Comparison of ENCODE assay signal across 9 cellular contexts in genomic region chr1:31617218-31617916, GRCh38. TPM values are rescaled to one million over a fixed set of nuclear protein-coding genes. Genes with fewer than 3 reads are reported as not detected.
DNase-seq lines count a peak whose midpoint lies in the region; ATAC-seq and TF ChIP-seq lines count a peak whose summit lies in the region.
"Had no signal": no experiment of that assay in that cellular context is flagged by ENCODE, and none has a peak within 500 bp of the region (broad histone marks: within the 10 kb centered on the region; RNA-seq: fewer than 3 reads in every experiment).

HCRTR1 (plus strand) TSS chr1:31617689; CDS start chr1:31619193, 1,504 bp downstream.

- no peak for TF ChIP-seq POLR2A in prostate gland (IDR thresholded peaks at IDR 0.05)

- H3K4me1 Mint-ChIP-seq in glutamatergic neuron (ENCODE audit: low read depth, unreplicated experiment) = no peaks in the 10 kb centered on the region

- no peaks in the 10 kb centered on the region for H3K36me3 ChIP-seq in DOHH2 (ENCODE audit: control insufficient read depth, low read length)
- H3K36me3 ChIP-seq in SU-DHL-6 (ENCODE audit: low read length) = no peaks in the 10 kb centered on the region
- no peaks in the 10 kb centered on the region for H3K36me3 ChIP-seq in prostate gland

- H3F3A ChIP-seq in DOHH2 (ENCODE audit: control insufficient read depth, insufficient read depth) (no peaks in the 10 kb centered on the region), SU-DHL-6 (ENCODE audit: insufficient read depth) (no peaks in the 10 kb centered on the region)

- H3K27me3 ChIP-seq in DOHH2 (ENCODE audit: control insufficient read depth, low read length) (peaks cover 21% of the 10 kb centered on the region), SU-DHL-6 (ENCODE audit: low read length) (no peaks in the 10 kb centered on the region), prostate gland (replicated peaks; ENCODE audit: insufficient read depth) (peaks cover 4% of the 10 kb centered on the region)

- H3K9ac ChIP-seq in SU-DHL-6 (ENCODE audit: low read length) = no peak within 1 kb of the TSS

- peaks cover 9% of the 10 kb centered on the region for H3K27me3 Mint-ChIP-seq in glutamatergic neuron (ENCODE audit: unreplicated experiment)

- H3K27ac Mint-ChIP-seq in glutamatergic neuron (ENCODE audit: unreplicated experiment) = no peak within 1 kb of the TSS

- H3K4me1 ChIP-seq in DOHH2 (ENCODE audit: control insufficient read depth, low read length) (peaks cover 9% of the 10 kb centered on the region), prostate gland (replicated peaks) (no peaks in the 10 kb centered on the region)

- no peak for TF ChIP-seq CTCF in DOHH2 (IDR thresholded peaks at IDR 0.05; ENCODE audit: low read depth, low read length, poor library complexity, severe bottlenecking)
- no peak for TF ChIP-seq CTCF in SU-DHL-6 (IDR thresholded peaks at IDR 0.05; ENCODE audit: insufficient read depth, low read length, poor library complexity, severe bottlenecking)
- no peak for TF ChIP-seq CTCF in glutamatergic neuron (IDR thresholded peaks at IDR 0.05; ENCODE audit: partially characterized antibody, unreplicated experiment)
- no peak for TF ChIP-seq CTCF in prostate gland (IDR thresholded peaks at IDR 0.05)

- H3K27ac ChIP-seq in DOHH2 (ENCODE audit: low read depth, low read length) (no peak within 1 kb of the TSS), SU-DHL-6 (ENCODE audit: low read depth, low read length) (no peak within 1 kb of the TSS), prostate gland (no peak within 1 kb of the TSS)

- WGBS in prostate gland = 9% methylated on average over 33 of the region's 48 CpGs

- peak within 1 kb of the TSS; percentile 90 for H3K4me3 Mint-ChIP-seq in glutamatergic neuron (ENCODE audit: unreplicated experiment)

- H3K79me2 ChIP-seq in DOHH2 (ENCODE audit: control insufficient read depth, low read length) (no peaks in the 10 kb centered on the region), SU-DHL-6 (ENCODE audit: insufficient read depth, low read length) (no peaks in the 10 kb centered on the region)

- H3K9me2 ChIP-seq in DOHH2 (replicated peaks; ENCODE audit: control insufficient read depth, low read length) (no peaks in the 10 kb centered on the region), SU-DHL-6 (replicated peaks; ENCODE audit: insufficient read depth, low read length) (no peaks in the 10 kb centered on the region)

- peaks cover 3% of the 10 kb centered on the region for H3K36me3 Mint-ChIP-seq in glutamatergic neuron (ENCODE audit: unreplicated experiment)

- H4K20me1 ChIP-seq in DOHH2 (ENCODE audit: control insufficient read depth, insufficient read depth, low read depth, low read length) (no peaks in the 10 kb centered on the region), SU-DHL-6 (ENCODE audit: low read depth, low read length) (no peaks in the 10 kb centered on the region)

- no peaks in the 10 kb centered on the region for H3K9me3 Mint-ChIP-seq in glutamatergic neuron (ENCODE audit: unreplicated experiment)

- no peak within 1 kb of the TSS for H2AFZ ChIP-seq in SU-DHL-6 (ENCODE audit: low read depth, low read length, severe bottlenecking)

- intact Hi-C loops in prostate gland (cut with DNase I) = no loop called here

- ATAC-seq in GM18502 (IDR thresholded peaks at IDR 0.05; ENCODE audit: poor library complexity, unreplicated experiment) (no peak), GM18498 (IDR thresholded peaks at IDR 0.05; ENCODE audit: unreplicated experiment) (no peak)

- DNase-seq in glutamatergic neuron (no peak), prostate gland (ENCODE audit: low spot score) (no peak), DMS79 treated with DMSO at 0.1 percent for 48 hours (lab: John Stamatoyannopoulos, UW) (no peak), Kasumi-1 (lab: John Stamatoyannopoulos, UW) (no peak)
- DNase-seq: NCI-H2081 treated with DMSO at 0.1 percent for 48 hours had no signal

- H3K4me3 ChIP-seq in DOHH2 (ENCODE audit: low read length) = peak within 1 kb of the TSS; percentile 73
- no peak within 1 kb of the TSS for H3K4me3 ChIP-seq in SU-DHL-6 (ENCODE audit: insufficient read depth, low read length, poor library complexity, severe bottlenecking)
- peak within 1 kb of the TSS; percentile 31 to 40 for H3K4me3 ChIP-seq in prostate gland

- H3K4me2 ChIP-seq in DOHH2 (ENCODE audit: low read length) = peak within 1 kb of the TSS; percentile 93
- H3K4me2 ChIP-seq in SU-DHL-6 (ENCODE audit: low read depth, low read length, poor library complexity, severe bottlenecking) = peak within 1 kb of the TSS; percentile 47

- H3K9me3 ChIP-seq in DOHH2 (ENCODE audit: control insufficient read depth, insufficient read depth, low read length) (no peaks in the 10 kb centered on the region), SU-DHL-6 (ENCODE audit: insufficient read depth, low read length) (no peaks in the 10 kb centered on the region), prostate gland (no peaks in the 10 kb centered on the region)

RNA-seq across cellular contexts. Expression of gene HCRTR1, which starts in this region (rescaled TPM):
- total RNA-seq in glutamatergic neuron (ENCODE audit: unreplicated experiment) (not detected), prostate gland (not detected)
